Comparison of ENCODE assay signal across 8 cellular contexts in genomic region chr18:3594760-3595241, GRCh38.
DNase-seq lines count a peak whose midpoint lies in the region; ATAC-seq, FAIRE-seq and TF ChIP-seq lines count a peak whose summit lies in the region.

No MANE protein-coding gene starts in this region.

- peak overlapping the region; percentile 7 for H2AFZ ChIP-seq in astrocyte (ENCODE audit: low read depth, low read length)

- no peak for DNase-seq in GM12865 (ENCODE audit: low read depth)
- DNase-seq in NCI-H69 (lab: John Stamatoyannopoulos, UW) = peak; percentile 41
- peak; percentile 65 for DNase-seq in astrocyte (ENCODE audit: low read depth)
- DNase-seq in immature natural killer cell = peak in 1 of 3 donors; percentile 23
- no peak for DNase-seq in spleen
- no peak for DNase-seq in ureter (ENCODE audit: low spot score)
- DNase-seq in foreskin melanocyte = no peak

- H3K4me3 ChIP-seq in GM12865 (ENCODE audit: low read depth, low read length) (peak overlapping the region; percentile 57), astrocyte (ENCODE audit: insufficient read depth, low read depth, low read length) (peak overlapping the region; percentile 61), spleen (peak overlapping the region; percentile 27 to 75 (median 44))

- no peak for FAIRE-seq in astrocyte (lab: Jason Lieb, UNC)

- H3K36me3 ChIP-seq in astrocyte (ENCODE audit: insufficient read depth, low read length) = no peaks in the 10 kb centered on the region
- H3K36me3 ChIP-seq in spleen = peaks cover 0 to 21% (median 0%) of the 10 kb centered on the region in 6 donors

- peak overlapping the region; percentile 87 for H3K4me2 ChIP-seq in astrocyte (ENCODE audit: low read length)

- intact Hi-C loops in spleen (cut with DNase I; ENCODE audit: low total_unique reads) = loop anchor here (5.0 kb wide), 1 partner anchor 148 kb away; no protein-coding TSS in a partner anchor

- TF ChIP-seq POLR2A in spleen (IDR thresholded peaks at IDR 0.05) = no peak

- H3K36me3 Mint-ChIP-seq in astrocyte (ENCODE audit: low read depth, unreplicated experiment) = no peaks in the 10 kb centered on the region
- H3K36me3 Mint-ChIP-seq in immature natural killer cell = peaks cover 0 to 7% (median 4%) of the 10 kb centered on the region in 3 donors

- peaks cover 5% of the 10 kb centered on the region for H3K79me2 ChIP-seq in astrocyte (ENCODE audit: insufficient read depth, low read length)

- H3K9ac ChIP-seq in astrocyte (ENCODE audit: low read length) = peak overlapping the region; percentile 88

- no peak for ATAC-seq in GM18517 (IDR thresholded peaks at IDR 0.05; ENCODE audit: unreplicated experiment)

- H3K9me3 ChIP-seq in astrocyte (ENCODE audit: insufficient read depth, low read depth, low read length) (no peaks in the 10 kb centered on the region), spleen (no peaks in the 10 kb centered on the region)

- H3K9me3 Mint-ChIP-seq in astrocyte (ENCODE audit: unreplicated experiment) (no peaks in the 10 kb centered on the region), immature natural killer cell (no peaks in the 10 kb centered on the region)

- WGBS in spleen, 5 donors = 10 to 16% (median 13%) methylated on average over 7 of the region's 7 CpGs

- H3K27ac Mint-ChIP-seq in astrocyte (ENCODE audit: unreplicated experiment) (peak overlapping the region; percentile 100), immature natural killer cell (peak overlapping the region; percentile 97 to 99 (median 98))

- no peaks in the 10 kb centered on the region for H4K20me1 ChIP-seq in astrocyte (ENCODE audit: insufficient read depth, low read length)

- no peaks in the 10 kb centered on the region for H3K27me3 ChIP-seq in astrocyte (ENCODE audit: insufficient read depth, low read length)
- no peaks in the 10 kb centered on the region for H3K27me3 ChIP-seq in spleen (replicated peaks in 1 of 7)

- H3K4me3 Mint-ChIP-seq in astrocyte (ENCODE audit: unreplicated experiment) = peak overlapping the region; percentile 92
- H3K4me3 Mint-ChIP-seq in immature natural killer cell = peak overlapping the region; percentile 94 to 99 (median 98)

- peaks cover 42% of the 10 kb centered on the region for H3K4me1 Mint-ChIP-seq in astrocyte (ENCODE audit: low read depth, unreplicated experiment)
- peaks cover 55 to 56% of the 10 kb centered on the region in 2 donors for H3K4me1 Mint-ChIP-seq in immature natural killer cell

- H3K4me1 ChIP-seq in astrocyte (ENCODE audit: insufficient read depth, low read length) = peaks cover 44% of the 10 kb centered on the region
- H3K4me1 ChIP-seq in spleen = peaks cover 38 to 70% (median 56%) of the 10 kb centered on the region in 6 donors

- H3K27ac ChIP-seq in astrocyte (ENCODE audit: low read depth, low read length) = peak overlapping the region; percentile 98
- H3K27ac ChIP-seq in spleen = peak overlapping the region; percentile 94 to 98 (median 96)

- H3K27me3 Mint-ChIP-seq in astrocyte (ENCODE audit: low read depth, unreplicated experiment) = no peaks in the 10 kb centered on the region
- H3K27me3 Mint-ChIP-seq in immature natural killer cell (ENCODE audit: low read depth in 3 of 3) = peaks cover 6 to 21% (median 16%) of the 10 kb centered on the region in 3 donors

- no peak for TF ChIP-seq CTCF in GM12865 (IDR thresholded peaks at IDR 0.05; ENCODE audit: insufficient read depth, low read depth, low read length, missing control alignments)
- TF ChIP-seq CTCF in astrocyte (IDR thresholded peaks at IDR 0.05; ENCODE audit: insufficient read depth, low read depth, low read length) = no peak
- no peak for TF ChIP-seq CTCF in spleen (IDR thresholded peaks at IDR 0.05 in 8 of 11, conservative IDR thresholded peaks at IDR 0.05 in 3 of 11)

Comparison
In these comparisons a context has a peak if more than half of its experiments do, and no peak if none do; other contexts are left out.
1. DNase-seq: peak in NCI-H69 (single experiment) and astrocyte (single experiment); none in GM12865 (single experiment), spleen (single experiment), ureter (single experiment) and foreskin melanocyte (single experiment).
2. Peak in every context shown above with its lines, with median percentiles within 50 percentile points of each other: H3K4me3 ChIP-seq.